ENCODE assay signal across 1 cellular context in the genomic region with DNA sequence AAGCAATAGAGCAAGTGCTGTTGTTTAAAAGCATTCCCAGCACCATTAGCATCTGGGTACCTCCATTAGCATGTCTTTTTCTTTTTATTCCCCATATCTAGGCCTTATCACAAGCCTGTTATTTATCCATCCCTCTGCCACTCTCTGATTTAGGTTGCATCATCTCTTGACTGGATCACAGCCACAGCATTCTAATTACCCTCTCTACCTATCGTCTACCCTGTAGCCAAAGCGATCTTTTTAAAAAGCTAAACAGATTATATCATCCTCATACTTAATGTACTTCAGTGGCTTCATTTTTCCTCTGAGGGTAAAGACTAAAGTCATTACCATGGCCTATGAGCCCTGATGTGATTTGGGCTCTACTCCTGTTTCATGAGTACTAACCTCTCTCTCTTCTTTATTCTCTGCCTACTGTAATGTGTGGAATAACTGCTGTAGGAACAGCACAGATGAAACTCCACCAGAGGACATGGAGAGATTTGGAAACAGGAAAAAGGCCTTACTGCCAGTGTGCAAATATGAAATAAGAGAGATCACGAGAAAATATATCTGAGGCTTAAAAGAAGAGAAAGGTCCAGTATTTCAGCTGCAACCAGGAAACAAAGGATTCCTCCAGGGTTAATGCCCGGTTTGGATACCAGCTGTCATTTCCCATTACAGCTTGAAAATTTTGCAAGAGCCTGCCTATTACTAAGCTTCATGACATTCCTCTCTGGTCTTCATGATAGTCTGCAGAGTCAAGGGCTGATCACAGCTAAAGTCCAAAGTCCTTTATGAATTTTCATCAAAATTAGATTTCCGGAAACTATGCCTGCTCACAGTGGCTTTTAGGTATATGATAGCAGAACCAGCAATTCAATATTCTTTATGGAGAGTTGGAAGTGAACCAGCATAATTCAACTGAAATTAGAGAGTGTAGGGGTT.
TF ChIP-seq lines count a peak whose summit lies in the region.

No MANE protein-coding gene starts in this region.

TF ChIP-seq in GM23338, 12 proteins besides CTCF, POLR2A, EP300 and RAD21 (continued from another document):
- TF ChIP-seq, protein P1, sequence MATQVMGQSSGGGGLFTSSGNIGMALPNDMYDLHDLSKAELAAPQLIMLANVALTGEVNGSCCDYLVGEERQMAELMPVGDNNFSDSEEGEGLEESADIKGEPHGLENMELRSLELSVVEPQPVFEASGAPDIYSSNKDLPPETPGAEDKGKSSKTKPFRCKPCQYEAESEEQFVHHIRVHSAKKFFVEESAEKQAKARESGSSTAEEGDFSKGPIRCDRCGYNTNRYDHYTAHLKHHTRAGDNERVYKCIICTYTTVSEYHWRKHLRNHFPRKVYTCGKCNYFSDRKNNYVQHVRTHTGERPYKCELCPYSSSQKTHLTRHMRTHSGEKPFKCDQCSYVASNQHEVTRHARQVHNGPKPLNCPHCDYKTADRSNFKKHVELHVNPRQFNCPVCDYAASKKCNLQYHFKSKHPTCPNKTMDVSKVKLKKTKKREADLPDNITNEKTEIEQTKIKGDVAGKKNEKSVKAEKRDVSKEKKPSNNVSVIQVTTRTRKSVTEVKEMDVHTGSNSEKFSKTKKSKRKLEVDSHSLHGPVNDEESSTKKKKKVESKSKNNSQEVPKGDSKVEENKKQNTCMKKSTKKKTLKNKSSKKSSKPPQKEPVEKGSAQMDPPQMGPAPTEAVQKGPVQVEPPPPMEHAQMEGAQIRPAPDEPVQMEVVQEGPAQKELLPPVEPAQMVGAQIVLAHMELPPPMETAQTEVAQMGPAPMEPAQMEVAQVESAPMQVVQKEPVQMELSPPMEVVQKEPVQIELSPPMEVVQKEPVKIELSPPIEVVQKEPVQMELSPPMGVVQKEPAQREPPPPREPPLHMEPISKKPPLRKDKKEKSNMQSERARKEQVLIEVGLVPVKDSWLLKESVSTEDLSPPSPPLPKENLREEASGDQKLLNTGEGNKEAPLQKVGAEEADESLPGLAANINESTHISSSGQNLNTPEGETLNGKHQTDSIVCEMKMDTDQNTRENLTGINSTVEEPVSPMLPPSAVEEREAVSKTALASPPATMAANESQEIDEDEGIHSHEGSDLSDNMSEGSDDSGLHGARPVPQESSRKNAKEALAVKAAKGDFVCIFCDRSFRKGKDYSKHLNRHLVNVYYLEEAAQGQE (IDR thresholded peaks at IDR 0.05; ENCODE audit: unreplicated experiment), result no peak
- TF ChIP-seq, protein P2, sequence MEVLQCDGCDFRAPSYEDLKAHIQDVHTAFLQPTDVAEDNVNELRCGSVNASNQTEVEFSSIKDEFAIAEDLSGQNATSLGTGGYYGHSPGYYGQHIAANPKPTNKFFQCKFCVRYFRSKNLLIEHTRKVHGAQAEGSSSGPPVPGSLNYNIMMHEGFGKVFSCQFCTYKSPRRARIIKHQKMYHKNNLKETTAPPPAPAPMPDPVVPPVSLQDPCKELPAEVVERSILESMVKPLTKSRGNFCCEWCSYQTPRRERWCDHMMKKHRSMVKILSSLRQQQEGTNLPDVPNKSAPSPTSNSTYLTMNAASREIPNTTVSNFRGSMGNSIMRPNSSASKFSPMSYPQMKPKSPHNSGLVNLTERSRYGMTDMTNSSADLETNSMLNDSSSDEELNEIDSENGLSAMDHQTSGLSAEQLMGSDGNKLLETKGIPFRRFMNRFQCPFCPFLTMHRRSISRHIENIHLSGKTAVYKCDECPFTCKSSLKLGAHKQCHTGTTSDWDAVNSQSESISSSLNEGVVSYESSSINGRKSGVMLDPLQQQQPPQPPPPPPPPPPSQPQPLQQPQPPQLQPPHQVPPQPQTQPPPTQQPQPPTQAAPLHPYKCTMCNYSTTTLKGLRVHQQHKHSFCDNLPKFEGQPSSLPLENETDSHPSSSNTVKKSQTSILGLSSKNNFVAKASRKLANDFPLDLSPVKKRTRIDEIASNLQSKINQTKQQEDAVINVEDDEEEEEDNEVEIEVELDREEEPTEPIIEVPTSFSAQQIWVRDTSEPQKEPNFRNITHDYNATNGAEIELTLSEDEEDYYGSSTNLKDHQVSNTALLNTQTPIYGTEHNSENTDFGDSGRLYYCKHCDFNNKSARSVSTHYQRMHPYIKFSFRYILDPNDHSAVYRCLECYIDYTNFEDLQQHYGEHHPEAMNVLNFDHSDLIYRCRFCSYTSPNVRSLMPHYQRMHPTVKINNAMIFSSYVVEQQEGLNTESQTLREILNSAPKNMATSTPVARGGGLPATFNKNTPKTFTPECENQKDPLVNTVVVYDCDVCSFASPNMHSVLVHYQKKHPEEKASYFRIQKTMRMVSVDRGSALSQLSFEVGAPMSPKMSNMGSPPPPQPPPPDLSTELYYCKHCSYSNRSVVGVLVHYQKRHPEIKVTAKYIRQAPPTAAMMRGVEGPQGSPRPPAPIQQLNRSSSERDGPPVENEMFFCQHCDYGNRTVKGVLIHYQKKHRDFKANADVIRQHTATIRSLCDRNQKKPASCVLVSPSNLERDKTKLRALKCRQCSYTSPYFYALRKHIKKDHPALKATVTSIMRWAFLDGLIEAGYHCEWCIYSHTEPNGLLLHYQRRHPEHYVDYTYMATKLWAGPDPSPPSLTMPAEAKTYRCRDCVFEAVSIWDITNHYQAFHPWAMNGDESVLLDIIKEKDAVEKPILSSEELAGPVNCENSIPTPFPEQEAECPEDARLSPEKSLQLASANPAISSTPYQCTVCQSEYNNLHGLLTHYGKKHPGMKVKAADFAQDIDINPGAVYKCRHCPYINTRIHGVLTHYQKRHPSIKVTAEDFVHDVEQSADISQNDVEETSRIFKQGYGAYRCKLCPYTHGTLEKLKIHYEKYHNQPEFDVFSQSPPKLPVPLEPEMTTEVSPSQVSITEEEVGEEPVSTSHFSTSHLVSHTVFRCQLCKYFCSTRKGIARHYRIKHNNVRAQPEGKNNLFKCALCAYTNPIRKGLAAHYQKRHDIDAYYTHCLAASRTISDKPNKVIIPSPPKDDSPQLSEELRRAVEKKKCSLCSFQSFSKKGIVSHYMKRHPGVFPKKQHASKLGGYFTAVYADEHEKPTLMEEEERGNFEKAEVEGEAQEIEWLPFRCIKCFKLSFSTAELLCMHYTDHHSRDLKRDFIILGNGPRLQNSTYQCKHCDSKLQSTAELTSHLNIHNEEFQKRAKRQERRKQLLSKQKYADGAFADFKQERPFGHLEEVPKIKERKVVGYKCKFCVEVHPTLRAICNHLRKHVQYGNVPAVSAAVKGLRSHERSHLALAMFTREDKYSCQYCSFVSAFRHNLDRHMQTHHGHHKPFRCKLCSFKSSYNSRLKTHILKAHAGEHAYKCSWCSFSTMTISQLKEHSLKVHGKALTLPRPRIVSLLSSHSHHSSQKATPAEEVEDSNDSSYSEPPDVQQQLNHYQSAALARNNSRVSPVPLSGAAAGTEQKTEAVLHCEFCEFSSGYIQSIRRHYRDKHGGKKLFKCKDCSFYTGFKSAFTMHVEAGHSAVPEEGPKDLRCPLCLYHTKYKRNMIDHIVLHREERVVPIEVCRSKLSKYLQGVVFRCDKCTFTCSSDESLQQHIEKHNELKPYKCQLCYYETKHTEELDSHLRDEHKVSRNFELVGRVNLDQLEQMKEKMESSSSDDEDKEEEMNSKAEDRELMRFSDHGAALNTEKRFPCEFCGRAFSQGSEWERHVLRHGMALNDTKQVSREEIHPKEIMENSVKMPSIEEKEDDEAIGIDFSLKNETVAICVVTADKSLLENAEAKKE (CRISPR knock-in tag; IDR thresholded peaks at IDR 0.05), result no peak
- no peak for TF ChIP-seq JUNB (IDR thresholded peaks at IDR 0.05; ENCODE audit: unreplicated experiment)
- TF ChIP-seq NANOG (IDR thresholded peaks at IDR 0.05; ENCODE audit: borderline replicate concordance), result no peak
- TF ChIP-seq POLR2AphosphoS5 (IDR thresholded peaks at IDR 0.05; ENCODE audit: low read depth), result no peak
- TF ChIP-seq CREB1 (CRISPR knock-in tag; IDR thresholded peaks at IDR 0.05; ENCODE audit: low read depth), result no peak
- no peak for TF ChIP-seq EZH2 (IDR thresholded peaks at IDR 0.05; ENCODE audit: low read depth, unreplicated experiment)
- no peak for TF ChIP-seq STAT1 (IDR thresholded peaks at IDR 0.05; ENCODE audit: unreplicated experiment)
- no peak for TF ChIP-seq EZH2phosphoT487 (IDR thresholded peaks at IDR 0.05; ENCODE audit: unreplicated experiment)
- TF ChIP-seq, protein P3, sequence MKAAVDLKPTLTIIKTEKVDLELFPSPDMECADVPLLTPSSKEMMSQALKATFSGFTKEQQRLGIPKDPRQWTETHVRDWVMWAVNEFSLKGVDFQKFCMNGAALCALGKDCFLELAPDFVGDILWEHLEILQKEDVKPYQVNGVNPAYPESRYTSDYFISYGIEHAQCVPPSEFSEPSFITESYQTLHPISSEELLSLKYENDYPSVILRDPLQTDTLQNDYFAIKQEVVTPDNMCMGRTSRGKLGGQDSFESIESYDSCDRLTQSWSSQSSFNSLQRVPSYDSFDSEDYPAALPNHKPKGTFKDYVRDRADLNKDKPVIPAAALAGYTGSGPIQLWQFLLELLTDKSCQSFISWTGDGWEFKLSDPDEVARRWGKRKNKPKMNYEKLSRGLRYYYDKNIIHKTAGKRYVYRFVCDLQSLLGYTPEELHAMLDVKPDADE (IDR thresholded peaks at IDR 0.05), result no peak
- no peak for TF ChIP-seq ZNF331 (CRISPR knock-in tag; IDR thresholded peaks at IDR 0.05; ENCODE audit: low read depth)
